In the genomic region with DNA sequence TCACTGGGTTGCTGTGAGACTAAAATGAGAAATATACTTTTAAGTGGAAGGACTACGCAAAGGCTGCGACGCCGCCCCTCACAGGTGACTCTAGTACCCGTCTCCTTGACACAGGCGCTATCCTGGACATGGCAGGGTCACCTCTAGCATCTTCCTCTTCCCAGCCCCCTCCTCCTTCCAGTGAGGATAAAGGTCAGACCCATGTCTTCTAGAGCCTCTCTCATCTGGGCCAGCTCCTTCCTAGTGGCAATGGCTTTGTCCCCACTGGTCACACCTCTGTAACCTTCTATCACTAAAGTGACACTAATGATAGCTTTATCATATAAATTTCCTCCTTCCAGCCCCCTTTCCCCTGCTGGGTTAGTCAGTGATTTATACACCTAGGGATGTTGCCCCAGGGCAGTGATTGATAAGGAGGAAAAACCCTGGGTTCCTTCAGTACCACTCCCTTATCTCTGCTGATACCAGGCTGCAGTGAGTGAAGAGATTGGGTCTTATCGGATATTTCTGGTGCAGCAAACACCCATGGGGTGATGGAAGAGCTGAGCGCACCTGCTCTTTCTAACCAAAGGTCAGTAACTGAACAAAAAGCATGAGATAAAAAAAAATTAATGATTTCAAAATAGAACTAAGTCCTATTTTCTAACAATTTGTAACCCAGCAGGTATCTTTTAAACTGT, we compare ENCODE assay signal across 18 cellular contexts.
DNase-seq lines count a peak whose midpoint lies in the region; ATAC-seq and TF ChIP-seq lines count a peak whose summit lies in the region.
"Had no signal": no experiment of that assay in that cellular context is flagged by ENCODE, and none has a peak within 500 bp of the region (broad histone marks: within the 10 kb centered on the region; RNA-seq: fewer than 3 reads in every experiment).

No MANE protein-coding gene starts in this region.

- no peak overlapping the region for H2BK15ac ChIP-seq in mesendoderm (replicated peaks; ENCODE audit: low read depth)

- no peak overlapping the region for H2BK5ac ChIP-seq in mesendoderm (ENCODE audit: low read length)

- H3K27ac Mint-ChIP-seq in endodermal cell = peak overlapping the region; percentile 24
- H3K27ac Mint-ChIP-seq in stimulated activated naive B cell treated with anti-CD40 and anti-IgM and Interleukin-4, amounts not matched to agents 10 μg/mL and 1 μg/mL and 100 μg/mL, for 72 hours = peak overlapping the region; percentile 71
- H3K27ac Mint-ChIP-seq: CD4-positive, alpha-beta T cell had no signal

- H3K23ac ChIP-seq in mesendoderm (ENCODE audit: low read length) = no peak overlapping the region

- no peaks in the 10 kb centered on the region for H3K79me1 ChIP-seq in mesendoderm (ENCODE audit: low read length)

- WGBS in endodermal cell (ENCODE audit: insufficient coverage in 1 of 2, insufficient read length in 1 of 2), 2 experiments = 80 to 92% methylated on average over 6 to 8 of the region's 8 CpGs
- no CpG with 5 or more reads among the region's 8 CpGs for WGBS in mesendoderm (ENCODE audit: extremely low coverage, insufficient coverage, low lambda C conversion rate)
- WGBS in stomach, 5 donors = 81 to 86% (median 85%) methylated on average over 8 of the region's 8 CpGs

- no peak overlapping the region for H3K4me3 ChIP-seq in endodermal cell (ENCODE audit: low read length)
- H3K4me3 ChIP-seq in mesendoderm (ENCODE audit: low read length) = no peak overlapping the region
- H3K4me3 ChIP-seq in stomach = no peak overlapping the region
- H3K4me3 ChIP-seq: SJSA1 had no signal

- intact Hi-C loops in stomach (cut with DNase I; ENCODE audit: low total_unique reads) = no loop called here

- TF ChIP-seq POLR2A in stomach (IDR thresholded peaks at IDR 0.05) = no peak

- TF ChIP-seq EP300 in stomach (IDR thresholded peaks at IDR 0.05) = no peak

- TF ChIP-seq CTCF in endodermal cell (conservative IDR thresholded peaks at IDR 0.05) (no peak), stomach (IDR thresholded peaks at IDR 0.05) (no peak)

- H3K4me1 ChIP-seq in endodermal cell (ENCODE audit: control insufficient read depth, insufficient read depth, low read length) = peaks cover 3% of the 10 kb centered on the region
- peaks cover 9% of the 10 kb centered on the region for H3K4me1 ChIP-seq in mesendoderm (ENCODE audit: control insufficient read depth, low read depth, low read length)
- peaks cover 20 to 41% (median 27%) of the 10 kb centered on the region in 4 donors for H3K4me1 ChIP-seq in stomach
- H3K4me1 ChIP-seq: BE2C had no signal

- H2AK5ac ChIP-seq in mesendoderm (ENCODE audit: low read length) = no peak overlapping the region

- no peak overlapping the region for H2BK120ac ChIP-seq in mesendoderm (ENCODE audit: low read depth, low read length)

- H3K27me3 ChIP-seq in endodermal cell (ENCODE audit: control insufficient read depth, insufficient read depth, low read length, poor library complexity, severe bottlenecking) = no peaks in the 10 kb centered on the region
- H3K27me3 ChIP-seq in mesendoderm (ENCODE audit: insufficient read depth, low read length, poor library complexity) = no peaks in the 10 kb centered on the region
- H3K27me3 ChIP-seq in stomach = no peaks in the 10 kb centered on the region
- H3K27me3 ChIP-seq: BE2C, SJSA1 had no signal

- H3K4me2 ChIP-seq in mesendoderm (ENCODE audit: low read length) = no peak overlapping the region

- H3K4ac ChIP-seq in mesendoderm (ENCODE audit: low read depth, low read length) = no peak overlapping the region

- no peaks in the 10 kb centered on the region for H3K9me3 Mint-ChIP-seq in endodermal cell
- no peaks in the 10 kb centered on the region for H3K9me3 Mint-ChIP-seq in stimulated activated naive B cell treated with anti-CD40 and anti-IgM and Interleukin-4, amounts not matched to agents 10 μg/mL and 1 μg/mL and 100 μg/mL, for 72 hours
- H3K9me3 Mint-ChIP-seq: CD4-positive, alpha-beta T cell had no signal

- H4K8ac ChIP-seq in mesendoderm (ENCODE audit: low read depth, low read length) = no peak overlapping the region

- H3K9me3 ChIP-seq in endodermal cell (ENCODE audit: control insufficient read depth, low read length) = no peaks in the 10 kb centered on the region
- no peaks in the 10 kb centered on the region for H3K9me3 ChIP-seq in stomach
- H3K9me3 ChIP-seq: BE2C, SJSA1 had no signal

- H4K5ac ChIP-seq in mesendoderm (ENCODE audit: low read length) = no peak overlapping the region

- H3K56ac ChIP-seq in mesendoderm (ENCODE audit: low read length) = no peak overlapping the region

- H3K4me3 Mint-ChIP-seq in endodermal cell = no peak overlapping the region
- no peak overlapping the region for H3K4me3 Mint-ChIP-seq in stimulated activated naive B cell treated with anti-CD40 and anti-IgM and Interleukin-4, amounts not matched to agents 10 μg/mL and 1 μg/mL and 100 μg/mL, for 72 hours
- H3K4me3 Mint-ChIP-seq: CD4-positive, alpha-beta T cell had no signal

- H3K9ac ChIP-seq in endodermal cell (ENCODE audit: extremely low read depth, low read length, poor library complexity, severe bottlenecking) (no peak overlapping the region), mesendoderm (ENCODE audit: low read length) (no peak overlapping the region)

- H3K27me3 Mint-ChIP-seq in endodermal cell (ENCODE audit: insufficient read depth) = no peaks in the 10 kb centered on the region
- no peaks in the 10 kb centered on the region for H3K27me3 Mint-ChIP-seq in stimulated activated naive B cell treated with anti-CD40 and anti-IgM and Interleukin-4, amounts not matched to agents 10 μg/mL and 1 μg/mL and 100 μg/mL, for 72 hours
- H3K27me3 Mint-ChIP-seq: CD4-positive, alpha-beta T cell had no signal

- H3K27ac ChIP-seq in endodermal cell (ENCODE audit: low read depth, low read length) (no peak overlapping the region), mesendoderm (ENCODE audit: low read depth, low read length) (no peak overlapping the region), stomach (no peak overlapping the region)
- H3K27ac ChIP-seq: SJSA1 had no signal

- H3K18ac ChIP-seq in mesendoderm (ENCODE audit: low read length) = no peak overlapping the region

- DNase-seq in NCI-H146 treated with DMSO at 0.1 percent for 48 hours (lab: John Stamatoyannopoulos, UW; ENCODE audit: unreplicated experiment) = peak; percentile 67
- DNase-seq in endodermal cell = peak; percentile 65
- peak; percentile 90 for DNase-seq in mesendoderm
- DNase-seq in stimulated activated naive B cell treated with anti-CD40 and anti-IgM and Interleukin-4, amounts not matched to agents 10 μg/mL and 1 μg/mL and 100 μg/mL, for 72 hours = no peak
- DNase-seq in SKM-1 (lab: John Stamatoyannopoulos, UW; ENCODE audit: unreplicated experiment) = no peak
- no peak for DNase-seq in activated naive CD4-positive, alpha-beta T cell treated with Interleukin-2 at 50 U/mL for 16 hours
- DNase-seq in stomach = no peak
- DNase-seq: BE2C; Calu3; CD4-positive, alpha-beta T cell; NCI-H1417; NCI-H2029 treated with DMSO at 0.1 percent for 48 hours; NCI-H2171 treated with DMSO at 0.1 percent for 48 hours; NCI-H446 treated with DMSO at 0.1 percent for 48 hours; NCI-H69 had no signal

- H3K36me3 ChIP-seq in endodermal cell (ENCODE audit: control insufficient read depth, insufficient read depth, low read length) (peaks cover 8% of the 10 kb centered on the region), mesendoderm (ENCODE audit: control insufficient read depth, insufficient read depth, low read length) (no peaks in the 10 kb centered on the region), stomach (peaks cover 0 to 14% (median 12%) of the 10 kb centered on the region in 4 donors)
- H3K36me3 ChIP-seq: BE2C, SJSA1 had no signal

- H3K4me1 Mint-ChIP-seq in endodermal cell = peaks cover 43% of the 10 kb centered on the region
- peaks cover 0 to 1% of the 10 kb centered on the region in 2 donors for H3K4me1 Mint-ChIP-seq in stimulated activated naive B cell treated with anti-CD40 and anti-IgM and Interleukin-4, amounts not matched to agents 10 μg/mL and 1 μg/mL and 100 μg/mL, for 72 hours

- peaks cover 14% of the 10 kb centered on the region for H3K36me3 Mint-ChIP-seq in endodermal cell (ENCODE audit: low read depth)
- H3K36me3 Mint-ChIP-seq in stimulated activated naive B cell treated with anti-CD40 and anti-IgM and Interleukin-4, amounts not matched to agents 10 μg/mL and 1 μg/mL and 100 μg/mL, for 72 hours = peaks cover 10 to 16% of the 10 kb centered on the region in 2 donors

- no peak for ATAC-seq in stimulated activated naive B cell treated with anti-CD40 and anti-IgM and Interleukin-4, amounts not matched to agents 10 μg/mL and 1 μg/mL and 100 μg/mL, for 72 hours (replicated peaks)
- ATAC-seq in SK-N-SH treated with all-trans-retinoic acid at 6 μM for 48 hours = no peak
- ATAC-seq: Panc1 had no signal

- H3K79me2 ChIP-seq in mesendoderm (ENCODE audit: control insufficient read depth, insufficient read depth, low read length) = no peaks in the 10 kb centered on the region

TF ChIP-seq in SK-N-SH treated with all-trans-retinoic acid at 6 μM for 48 hours, 23 proteins besides CTCF, POLR2A, EP300 and RAD21:
- TF ChIP-seq ZFP3 (CRISPR knock-in tag; IDR thresholded peaks at IDR 0.05) = no peak
- TF ChIP-seq, protein P1, sequence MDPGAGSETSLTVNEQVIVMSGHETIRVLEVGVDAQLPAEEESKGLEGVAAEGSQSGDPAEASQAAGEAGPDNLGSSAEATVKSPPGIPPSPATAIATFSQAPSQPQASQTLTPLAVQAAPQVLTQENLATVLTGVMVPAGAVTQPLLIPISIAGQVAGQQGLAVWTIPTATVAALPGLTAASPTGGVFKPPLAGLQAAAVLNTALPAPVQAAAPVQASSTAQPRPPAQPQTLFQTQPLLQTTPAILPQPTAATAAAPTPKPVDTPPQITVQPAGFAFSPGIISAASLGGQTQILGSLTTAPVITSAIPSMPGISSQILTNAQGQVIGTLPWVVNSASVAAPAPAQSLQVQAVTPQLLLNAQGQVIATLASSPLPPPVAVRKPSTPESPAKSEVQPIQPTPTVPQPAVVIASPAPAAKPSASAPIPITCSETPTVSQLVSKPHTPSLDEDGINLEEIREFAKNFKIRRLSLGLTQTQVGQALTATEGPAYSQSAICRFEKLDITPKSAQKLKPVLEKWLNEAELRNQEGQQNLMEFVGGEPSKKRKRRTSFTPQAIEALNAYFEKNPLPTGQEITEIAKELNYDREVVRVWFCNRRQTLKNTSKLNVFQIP (CRISPR knock-in tag; IDR thresholded peaks at IDR 0.05; ENCODE audit: borderline replicate concordance, low read depth) = no peak
- TF ChIP-seq TCF4 (CRISPR knock-in tag; IDR thresholded peaks at IDR 0.05; ENCODE audit: borderline replicate concordance) = no peak
- TF ChIP-seq CSDC2 (CRISPR knock-in tag; IDR thresholded peaks at IDR 0.05) = no peak
- TF ChIP-seq GLIS3 (CRISPR knock-in tag; IDR thresholded peaks at IDR 0.05) = no peak
- TF ChIP-seq PPARA (CRISPR knock-in tag; IDR thresholded peaks at IDR 0.05; ENCODE audit: borderline replicate concordance) = no peak
- TF ChIP-seq ZFP30 (CRISPR knock-in tag; IDR thresholded peaks at IDR 0.05) = no peak
- TF ChIP-seq BACH2 (CRISPR knock-in tag; IDR thresholded peaks at IDR 0.05; ENCODE audit: borderline replicate concordance) = no peak
- TF ChIP-seq ZC3H10 (CRISPR knock-in tag; IDR thresholded peaks at IDR 0.05) = no peak

Comparison
In these comparisons a context has a peak if more than half of its experiments do, and no peak if none do; other contexts are left out.
1. DNase-seq: peak in NCI-H146 treated with DMSO at 0.1 percent for 48 hours (single experiment), endodermal cell (single experiment) and mesendoderm (single experiment); none in stimulated activated naive B cell treated with anti-CD40 and anti-IgM and Interleukin-4, amounts not matched to agents 10 μg/mL and 1 μg/mL and 100 μg/mL, for 72 hours (single experiment), SKM-1 (single experiment), activated naive CD4-positive, alpha-beta T cell treated with Interleukin-2 at 50 U/mL for 16 hours (single experiment) and stomach (single experiment).